Comparison of ENCODE assay signal across 15 cellular contexts in genomic region chr11:115961168-115962003, GRCh38.
DNase-seq lines count a peak whose midpoint lies in the region; ATAC-seq, FAIRE-seq and TF ChIP-seq lines count a peak whose summit lies in the region.
"Had no signal": no experiment of that assay in that cellular context is flagged by ENCODE, and none has a peak within 500 bp of the region (broad histone marks: within the 10 kb centered on the region; RNA-seq: fewer than 3 reads in every experiment).

No MANE protein-coding gene starts in this region.

- H3K4me3 ChIP-seq in heart left ventricle (no peak overlapping the region), right atrium auricular region (no peak overlapping the region), K562 (no peak overlapping the region), testis (no peak overlapping the region), coronary artery (no peak overlapping the region)
- H3K4me3 ChIP-seq: psoas muscle, SJSA1 had no signal

- H3K27ac Mint-ChIP-seq in naive thymus-derived CD8-positive, alpha-beta T cell = no peak overlapping the region
- H3K27ac Mint-ChIP-seq: activated CD4-positive, alpha-beta T cell treated with anti-CD3 and anti-CD28 coated beads, Interleukin-2, amount 10 ng/mL, durations not matched to agents 24 days and 14 days; activated naive CD4-positive, alpha-beta T cell treated with anti-CD3 and anti-CD28 coated beads, Interleukin-2, amount 50 U/mL, for 24 hours had no signal

- no peak for FAIRE-seq in K562 (lab: Jason Lieb, UNC)

- H3K4me1 ChIP-seq in heart left ventricle = peaks cover 0 to 38% (median 9%) of the 10 kb centered on the region in 12 donors
- H3K4me1 ChIP-seq in right atrium auricular region = peaks cover 0 to 29% of the 10 kb centered on the region in 2 donors
- no peaks in the 10 kb centered on the region for H3K4me1 ChIP-seq in K562 (replicated peaks in 1 of 2; ENCODE audit: control insufficient read depth in 2 of 2, insufficient read depth in 2 of 2, low read length in 2 of 2)
- peaks cover 9% of the 10 kb centered on the region for H3K4me1 ChIP-seq in testis
- H3K4me1 ChIP-seq: psoas muscle had no signal

- H3K9me3 Mint-ChIP-seq in naive thymus-derived CD8-positive, alpha-beta T cell = peaks cover 0 to 18% (median 0%) of the 10 kb centered on the region in 9 donors
- H3K9me3 Mint-ChIP-seq: activated CD4-positive, alpha-beta T cell treated with anti-CD3 and anti-CD28 coated beads, Interleukin-2, amount 10 ng/mL, durations not matched to agents 24 days and 14 days; activated naive CD4-positive, alpha-beta T cell treated with anti-CD3 and anti-CD28 coated beads, Interleukin-2, amount 50 U/mL, for 24 hours had no signal

- H3K4me1 Mint-ChIP-seq in naive thymus-derived CD8-positive, alpha-beta T cell = no peaks in the 10 kb centered on the region
- H3K4me1 Mint-ChIP-seq: activated CD4-positive, alpha-beta T cell treated with anti-CD3 and anti-CD28 coated beads, Interleukin-2, amount 10 ng/mL, durations not matched to agents 24 days and 14 days; activated naive CD4-positive, alpha-beta T cell treated with anti-CD3 and anti-CD28 coated beads, Interleukin-2, amount 50 U/mL, for 24 hours had no signal

- no peak for TF ChIP-seq EP300 in K562 (IDR thresholded peaks at IDR 0.05; ENCODE audit: low read length)

- H3K27ac ChIP-seq in heart left ventricle = peak overlapping the region in 1 of 12 donors; percentile 20
- no peak overlapping the region for H3K27ac ChIP-seq in right atrium auricular region
- no peak overlapping the region for H3K27ac ChIP-seq in K562 (ENCODE audit: extremely low read depth, low read depth, low read length)
- no peak overlapping the region for H3K27ac ChIP-seq in testis
- no peak overlapping the region for H3K27ac ChIP-seq in coronary artery
- H3K27ac ChIP-seq: psoas muscle, SJSA1 had no signal

- POLR2A ChIA-PET in K562 (lab: Yijun Ruan, JAX) = no interaction called here
- POLR2A ChIA-PET in naive thymus-derived CD8-positive, alpha-beta T cell (lab: Charles Lee) = no interaction called here

- no peaks in the 10 kb centered on the region for H4K20me1 ChIP-seq in K562 (replicated peaks; ENCODE audit: control insufficient read depth, insufficient read depth, low read length)

- CTCF ChIA-PET in K562 (lab: Yijun Ruan, JAX; ENCODE audit: low intra/inter-chr PET ratio) = interaction anchor here (0.5 kb wide), 1 partner anchor 28 kb away, joined by 3 read pairs; no protein-coding TSS in a partner anchor

- no peaks in the 10 kb centered on the region for H3K9me3 ChIP-seq in heart left ventricle
- H3K9me3 ChIP-seq in right atrium auricular region = no peaks in the 10 kb centered on the region
- no peaks in the 10 kb centered on the region for H3K9me3 ChIP-seq in K562 (replicated peaks; ENCODE audit: control insufficient read depth, insufficient read depth, low read depth, low read length)
- H3K9me3 ChIP-seq in testis = no peaks in the 10 kb centered on the region
- H3K9me3 ChIP-seq: psoas muscle, SJSA1 had no signal

- no peak for TF ChIP-seq RAD21 in K562 (CRISPR knock-in tag; conservative IDR thresholded peaks at IDR 0.05 in 1 of 2, IDR thresholded peaks at IDR 0.05 in 1 of 2)

- no peak overlapping the region for H3K4me3 Mint-ChIP-seq in naive thymus-derived CD8-positive, alpha-beta T cell
- H3K4me3 Mint-ChIP-seq: activated CD4-positive, alpha-beta T cell treated with anti-CD3 and anti-CD28 coated beads, Interleukin-2, amount 10 ng/mL, durations not matched to agents 24 days and 14 days; activated naive CD4-positive, alpha-beta T cell treated with anti-CD3 and anti-CD28 coated beads, Interleukin-2, amount 50 U/mL, for 24 hours had no signal

- 50 to 62% (median 55%) methylated on average over 11 of the region's 11 CpGs for WGBS in heart left ventricle, 4 donors
- 0% methylated on average over 11 of the region's 11 CpGs for WGBS in K562 (ENCODE audit: insufficient coverage, low coverage, missing lambda C conversion rate)
- 44 to 53% methylated on average over 11 of the region's 11 CpGs for WGBS in testis, 2 donors

- no peak for TF ChIP-seq POLR2A in heart left ventricle (IDR thresholded peaks at IDR 0.05)
- no peak for TF ChIP-seq POLR2A in K562 (conservative IDR thresholded peaks at IDR 0.05)
- no peak for TF ChIP-seq POLR2A in testis (IDR thresholded peaks at IDR 0.05)

- no peaks in the 10 kb centered on the region for H3K79me2 ChIP-seq in K562 (ENCODE audit: control insufficient read depth, insufficient read depth, low read length)

- DNase-seq in heart left ventricle = peak in 1 of 5 donors; percentile 53
- no peak for DNase-seq in right atrium auricular region (ENCODE audit: low spot score)
- DNase-seq in NCI-H2081 treated with DMSO at 0.1 percent for 48 hours (lab: John Stamatoyannopoulos, UW) = peak; percentile 40
- DNase-seq in K562 (ENCODE audit: extremely low read depth in 1 of 4, low spot score in 3 of 4) = no peak
- peak; percentile 60 for DNase-seq in testis
- DNase-seq in naive thymus-derived CD8-positive, alpha-beta T cell = no peak
- DNase-seq in coronary artery (ENCODE audit: low spot score) = no peak
- no peak for DNase-seq in nucleus accumbens (lab: John Stamatoyannopoulos, UW)
- DNase-seq: activated CD4-positive, alpha-beta T cell treated with anti-CD3 and anti-CD28 coated beads, Interleukin-2, amount 10 ng/mL, durations not matched to agents 24 days and 14 days; activated T-cell treated with anti-CD3 and anti-CD28 coated beads for 4 hours; KBM-7; NCI-H1694; psoas muscle had no signal

- intact Hi-C loops in heart left ventricle (cut with DNase I) (no loop called here), K562 (cut with micrococcal nuclease) (no loop called here), testis (cut with DNase I; ENCODE audit: low total_unique reads) (no loop called here)

- in situ Hi-C loops in K562 (cut with MboI) = no loop called here

- no peaks in the 10 kb centered on the region for H3K9me1 ChIP-seq in K562 (ENCODE audit: control insufficient read depth, insufficient read depth, low read length)

- TF ChIP-seq CTCF in heart left ventricle (IDR thresholded peaks at IDR 0.05) (no peak), right atrium auricular region (IDR thresholded peaks at IDR 0.05) (no peak), K562 (IDR thresholded peaks at IDR 0.05 in 2 of 3, conservative IDR thresholded peaks at IDR 0.05 in 1 of 3; ENCODE audit: insufficient read depth in 2 of 3, low read depth in 1 of 3, low read length in 3 of 3) (no peak), testis (IDR thresholded peaks at IDR 0.05) (no peak), coronary artery (IDR thresholded peaks at IDR 0.05) (no peak)

- H2AFZ ChIP-seq in K562 (ENCODE audit: low read depth, low read length) = no peak overlapping the region

- peaks cover 0 to 3% (median 0%) of the 10 kb centered on the region in 9 donors for H3K27me3 ChIP-seq in heart left ventricle
- no peaks in the 10 kb centered on the region for H3K27me3 ChIP-seq in right atrium auricular region
- peaks cover 10 to 14% of the 10 kb centered on the region in 2 experiments; a peak in 4 of 5 replicates for H3K27me3 ChIP-seq in K562 (ENCODE audit: control insufficient read depth in 2 of 2, insufficient read depth in 2 of 2, low read length in 2 of 2)
- no peaks in the 10 kb centered on the region for H3K27me3 ChIP-seq in testis
- H3K27me3 ChIP-seq: SJSA1 had no signal

- no TSS peak for BruUV-seq in K562 (replicated peaks; lab: Mats Ljungman, UMichigan)

- H3K9ac ChIP-seq in K562 (ENCODE audit: insufficient read depth in 1 of 2, low read depth in 2 of 2, low read length in 2 of 2) = no peak overlapping the region

- H3K36me3 Mint-ChIP-seq in naive thymus-derived CD8-positive, alpha-beta T cell = peaks cover 0 to 2% (median 0%) of the 10 kb centered on the region in 3 donors
- H3K36me3 Mint-ChIP-seq: activated naive CD4-positive, alpha-beta T cell treated with anti-CD3 and anti-CD28 coated beads, Interleukin-2, amount 50 U/mL, for 24 hours had no signal

- H3K27me3 Mint-ChIP-seq in naive thymus-derived CD8-positive, alpha-beta T cell = peaks cover 0 to 18% (median 12%) of the 10 kb centered on the region in 5 donors
- H3K27me3 Mint-ChIP-seq: activated CD4-positive, alpha-beta T cell treated with anti-CD3 and anti-CD28 coated beads, Interleukin-2, amount 10 ng/mL, durations not matched to agents 24 days and 14 days had no signal

- H3K4me2 ChIP-seq in K562 (ENCODE audit: insufficient read depth, low read length) = no peak overlapping the region

- ATAC-seq in heart left ventricle = peak in 3 of 4 donors; percentile 31 to 40 (median 36)
- no peak for ATAC-seq in K562
- no peak for ATAC-seq in naive thymus-derived CD8-positive, alpha-beta T cell
- ATAC-seq: psoas muscle had no signal

- no peaks in the 10 kb centered on the region for H3K36me3 ChIP-seq in heart left ventricle
- no peaks in the 10 kb centered on the region for H3K36me3 ChIP-seq in right atrium auricular region
- H3K36me3 ChIP-seq in K562 (ENCODE audit: control insufficient read depth, insufficient read depth, low read length) = no peaks in the 10 kb centered on the region
- no peaks in the 10 kb centered on the region for H3K36me3 ChIP-seq in testis (ENCODE audit: low read depth, missing control alignments)
- H3K36me3 ChIP-seq: SJSA1 had no signal

TF ChIP-seq in K562, 482 proteins besides CTCF, POLR2A, EP300 and RAD21:
- TF ChIP-seq ZC3H4 (CRISPR knock-in tag; IDR thresholded peaks at IDR 0.05; ENCODE audit: borderline replicate concordance) (no peak), MEF2A (IDR thresholded peaks at IDR 0.05; ENCODE audit: control insufficient read depth, low read depth, low read length) (no peak), MAFF (IDR thresholded peaks at IDR 0.05; ENCODE audit: low read length) (peak; percentile 30; the same call in 1 of the 2 replicates), MAFK (IDR thresholded peaks at IDR 0.05; ENCODE audit: low read length) (peak; percentile 48; the same call in 1 of the 2 replicates), ZNF316 (IDR thresholded peaks at IDR 0.05) (peak; percentile 52), MAFG (tag; conservative IDR thresholded peaks at IDR 0.05) (peak; percentile 50; the same call in 1 of the 2 replicates), C11orf30 (IDR thresholded peaks at IDR 0.05; ENCODE audit: low read depth) (peak; percentile 56; the same call in 1 of the 2 replicates)

Comparison
In these comparisons a context has a peak if more than half of its experiments do, and no peak if none do; other contexts are left out.
1. ATAC-seq: peak in heart left ventricle (3 of 4); none in K562 (single experiment) and naive thymus-derived CD8-positive, alpha-beta T cell (0 of 2).
2. DNase-seq: peak in NCI-H2081 treated with DMSO at 0.1 percent for 48 hours (single experiment) and testis (single experiment); none in right atrium auricular region (single experiment), K562 (0 of 4), naive thymus-derived CD8-positive, alpha-beta T cell (0 of 10), coronary artery (single experiment) and nucleus accumbens (0 of 56).